ENCODE assay signal across 8 cellular contexts in the genomic region with DNA sequence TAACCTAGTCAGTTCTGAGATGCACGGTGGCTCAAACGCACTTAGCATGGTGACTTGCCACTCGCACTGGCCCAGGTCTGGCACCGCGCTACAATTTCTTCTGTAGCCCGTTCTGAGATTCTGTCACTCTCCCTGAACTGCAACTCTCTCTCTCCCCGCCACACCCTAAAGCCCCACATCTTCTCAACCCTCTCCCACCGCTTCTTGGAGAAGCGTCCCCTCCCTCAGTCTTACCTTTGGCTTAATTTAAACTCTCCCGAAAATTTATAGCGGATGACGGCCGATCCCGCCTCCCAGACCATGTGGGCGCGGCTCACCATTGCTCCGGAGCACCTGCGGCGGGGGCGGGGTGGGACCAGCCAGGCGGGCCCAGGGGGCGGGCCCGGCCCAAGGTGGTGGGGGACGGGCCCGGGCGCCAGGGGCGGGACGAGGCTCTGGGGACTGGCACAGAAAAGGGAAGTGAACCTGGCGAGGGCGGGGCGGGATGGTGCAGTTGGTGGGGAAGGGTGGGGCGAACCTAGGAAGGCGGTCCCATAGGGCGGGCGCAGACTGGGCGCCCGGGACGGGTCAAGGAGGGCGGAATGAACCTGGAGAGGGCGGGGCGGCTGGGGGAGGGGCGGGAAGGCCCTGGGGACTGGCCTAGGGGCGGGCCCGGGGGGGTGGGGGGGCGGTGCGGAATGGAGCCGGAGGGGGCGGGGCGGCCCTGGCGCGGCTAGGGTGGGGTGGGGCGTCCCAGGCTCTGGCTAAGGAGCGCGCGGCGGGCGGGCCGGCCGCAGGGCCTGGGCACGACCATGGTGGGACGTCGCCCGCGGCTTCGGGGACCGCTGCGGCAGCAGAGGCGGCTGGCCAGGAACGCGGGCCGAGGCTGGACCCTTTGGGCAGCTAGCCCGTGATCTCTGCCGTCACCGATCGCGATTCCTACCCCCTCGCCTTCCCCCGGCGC. TPM values are rescaled to one million over a fixed set of nuclear protein-coding genes. Genes with fewer than 3 reads are reported as not detected.
DNase-seq lines count a peak whose midpoint lies in the region; ATAC-seq and TF ChIP-seq lines count a peak whose summit lies in the region.

A gene (plus strand): TSS at position 730 of the 943 bp plus-strand sequence. CDS start 305 bp downstream, outside the sequence.

- H3K27me3 ChIP-seq in iPS-18a (ENCODE audit: control insufficient read depth, insufficient read depth, low read length) (peaks cover 37% of the 10 kb centered on the region), smooth muscle cell (ENCODE audit: low read depth) (peaks cover 46% of the 10 kb centered on the region), SJCRH30 (0 out of 2 replicates have a peak, but pooled peaks cover 2% of the 10 kb centered on the region)

- no peaks in the 10 kb centered on the region for H3K79me2 ChIP-seq in smooth muscle cell (ENCODE audit: low read depth)

- H2AFZ ChIP-seq in smooth muscle cell (ENCODE audit: low read depth), result peak within 1 kb of the TSS; percentile 95

- H4K20me1 ChIP-seq in smooth muscle cell (ENCODE audit: low read depth), result no peaks in the 10 kb centered on the region

- no peaks in the 10 kb centered on the region for H3F3A ChIP-seq in smooth muscle cell (ENCODE audit: low read depth)

- H3K9ac ChIP-seq in iPS-18a (ENCODE audit: low read length) (peak within 1 kb of the TSS; percentile 45), smooth muscle cell (ENCODE audit: low read depth) (no peak within 1 kb of the TSS)

- H3K36me3 ChIP-seq in iPS-18a (ENCODE audit: control insufficient read depth, low read depth, low read length), result no peaks in the 10 kb centered on the region
- H3K36me3 ChIP-seq in smooth muscle cell (ENCODE audit: low read depth), result no peaks in the 10 kb centered on the region
- H3K36me3 ChIP-seq in SJCRH30, result no peaks in the 10 kb centered on the region

- peak within 1 kb of the TSS; percentile 95 for H3K4me2 ChIP-seq in smooth muscle cell

- no peak for TF ChIP-seq CTCF in smooth muscle cell (IDR thresholded peaks at IDR 0.05; ENCODE audit: borderline replicate concordance, insufficient read depth, poor library complexity, severe bottlenecking)

- H3K4me3 ChIP-seq in iPS-18a (ENCODE audit: low read length) (peak within 1 kb of the TSS; percentile 68), smooth muscle cell (peak within 1 kb of the TSS; percentile 61), SJCRH30 (no peak within 1 kb of the TSS)

- H3K27ac ChIP-seq in iPS-18a (ENCODE audit: low read length) (no peak within 1 kb of the TSS), smooth muscle cell (ENCODE audit: low read depth) (no peak within 1 kb of the TSS), SJCRH30 (no peak within 1 kb of the TSS)

- ATAC-seq in GM18502 (IDR thresholded peaks at IDR 0.05; ENCODE audit: poor library complexity, unreplicated experiment) (peak; percentile 91), HG02970 (IDR thresholded peaks at IDR 0.05; ENCODE audit: low FRiP score, unreplicated experiment) (peak; percentile 88)

- H3K9me3 ChIP-seq in iPS-18a (ENCODE audit: control insufficient read depth, low read depth, low read length), result no peaks in the 10 kb centered on the region
- no peaks in the 10 kb centered on the region for H3K9me3 ChIP-seq in smooth muscle cell (replicated peaks; ENCODE audit: low read depth)
- H3K9me3 ChIP-seq in SJCRH30 (replicated peaks), result no peaks in the 10 kb centered on the region

- WGBS in smooth muscle cell (ENCODE audit: low lambda C conversion rate), result 2% methylated on average over 35 of the region's 79 CpGs

- peak; percentile 63 to 67 for DNase-seq in NCI-H1930 (lab: John Stamatoyannopoulos, UW)
- DNase-seq in T1000 (lab: John Stamatoyannopoulos, UW), result peak; percentile 55
- DNase-seq in astrocyte of the hippocampus (ENCODE audit: low read depth, low spot score), result peak; percentile 80
- no peak for DNase-seq in smooth muscle cell (lab: John Stamatoyannopoulos, UW; ENCODE audit: unreplicated experiment)
- DNase-seq in SJCRH30, result no peak

- H3K4me1 ChIP-seq in iPS-18a (ENCODE audit: control insufficient read depth, low read depth, low read length), result peaks cover 18% of the 10 kb centered on the region
- H3K4me1 ChIP-seq in smooth muscle cell (ENCODE audit: low read depth), result peaks cover 10% of the 10 kb centered on the region
- H3K4me1 ChIP-seq in SJCRH30, result no peaks in the 10 kb centered on the region

RNA-seq across cellular contexts. Expression of the gene that starts here (rescaled TPM):
- 2.2 and 2.4 TPM in 2 replicates for total RNA-seq in smooth muscle cell
- 0.40 and 2.0 TPM in 2 replicates for polyA plus RNA-seq in smooth muscle cell
- not detected in 2 replicates for total RNA-seq in SJCRH30 (2014; rRNA removed; shearing (Covaris generic))

Comparison
In these comparisons a context has a peak if more than half of its experiments do, and no peak if none do; other contexts are left out.
1. DNase-seq: peak in NCI-H1930 (2 of 2), T1000 (single experiment) and astrocyte of the hippocampus (single experiment); none in smooth muscle cell (single experiment) and SJCRH30 (0 of 2).